In the genomic region with DNA sequence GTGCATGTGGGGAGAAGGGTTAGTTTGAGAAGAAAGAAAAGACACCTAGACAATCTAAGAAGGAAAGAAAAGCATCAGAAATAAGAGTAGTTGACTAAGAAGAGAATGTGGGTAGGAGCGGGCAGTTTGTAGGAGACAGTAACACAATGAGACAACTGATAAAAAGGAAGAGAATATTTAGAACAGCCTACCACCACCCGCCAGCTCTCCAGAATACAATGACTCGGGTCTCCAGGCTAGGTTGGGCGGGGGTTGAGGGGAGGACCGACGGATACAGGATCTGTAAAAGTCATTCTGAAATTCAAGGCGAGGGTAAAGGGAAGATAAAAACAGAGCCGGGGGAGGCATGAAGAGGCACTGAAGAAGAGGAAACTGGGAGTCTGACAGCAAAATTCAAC, we compare ENCODE assay signal across 8 cellular contexts. TPM values are rescaled to one million over a fixed set of nuclear protein-coding genes. Genes with fewer than 3 reads are reported as not detected.
A peak's percentile ranks its signal among the peaks of the same experiment; 100 is the strongest.
DNase-seq lines count a peak whose midpoint lies in the region; ATAC-seq and TF ChIP-seq lines count a peak whose summit lies in the region.

No MANE protein-coding gene starts in this region.

- no peaks in the 10 kb centered on the region for H3K9me3 Mint-ChIP-seq in Caco-2 (ENCODE audit: unreplicated experiment)

- dilution Hi-C loops in mammary epithelial cell (cut with HindIII; ENCODE audit: low sequenced_read_pairs) = no loop called here

- peaks cover 34% of the 10 kb centered on the region for H3K4me1 ChIP-seq in Caco-2
- H3K4me1 ChIP-seq in mammary epithelial cell (ENCODE audit: insufficient read depth, low read length) = peaks cover 12% of the 10 kb centered on the region

- H4K20me1 ChIP-seq in mammary epithelial cell (ENCODE audit: insufficient read depth, low read length) = no peaks in the 10 kb centered on the region

- no peak for ATAC-seq in GM18861 (IDR thresholded peaks at IDR 0.05; ENCODE audit: unreplicated experiment)
- no peak for ATAC-seq in GM19351 (IDR thresholded peaks at IDR 0.05; ENCODE audit: unreplicated experiment)

- DNase-seq in Caco-2 (no peak), NAMALWA (ENCODE audit: low spot score) (peak; percentile 44), mammary epithelial cell (no peak), lower leg skin (ENCODE audit: low spot score in 2 of 2) (no peak), cerebellar nuclear complex (lab: John Stamatoyannopoulos, UW) (no peak)

- H2AFZ ChIP-seq in mammary epithelial cell (ENCODE audit: low read depth, low read length) = peak overlapping the region; percentile 91

- H3K27ac Mint-ChIP-seq in Caco-2 (ENCODE audit: unreplicated experiment) = peak overlapping the region; percentile 87

- H3K27me3 ChIP-seq in Caco-2 (replicated peaks; ENCODE audit: control insufficient read depth, insufficient read depth, low read length) (no peaks in the 10 kb centered on the region), mammary epithelial cell (ENCODE audit: insufficient read depth, low read length) (no peaks in the 10 kb centered on the region)

- H3K79me2 ChIP-seq in mammary epithelial cell (ENCODE audit: insufficient read depth, low read length) = peaks cover 31% of the 10 kb centered on the region

- H3K27ac ChIP-seq in mammary epithelial cell (ENCODE audit: insufficient read depth, low read depth, low read length) (peak overlapping the region; percentile 75), temporal lobe (ENCODE audit: low read depth, low read length) (peak overlapping the region; percentile 95)

- H3K36me3 ChIP-seq in Caco-2 (ENCODE audit: control insufficient read depth, insufficient read depth, low read length) = peaks cover 3% of the 10 kb centered on the region
- no peaks in the 10 kb centered on the region for H3K36me3 ChIP-seq in mammary epithelial cell (ENCODE audit: insufficient read depth, low read length)

- intact Hi-C loops in Caco-2 (cut with micrococcal nuclease; ENCODE audit: unreplicated experiment) (loop anchor here (2.0 to 5.0 kb wide), 2 partner anchors 22 to 35 kb away; partner anchors contain the start of genes CLIC1 and LY6G5C), mammary epithelial cell (cut with micrococcal nuclease) (loop anchor here (2.0 to 5.0 kb wide), 2 partner anchors 32 to 50 kb away; no protein-coding TSS in a partner anchor), lower leg skin (cut with DNase I; ENCODE audit: low total_unique reads) (no loop called here)

- BruUV-seq in Caco-2 (replicated peaks; lab: Mats Ljungman, UMichigan) (no TSS peak), mammary epithelial cell (replicated peaks; lab: Mats Ljungman, UMichigan) (TSS peak; percentile 36)

- POLR2A ChIA-PET in Caco-2 (lab: Charles Lee) = interaction anchor here (1.2 to 1.7 kb wide), 8 partner anchors 11 to 160 kb away, joined by 3 to 11 read pairs (median 4); partner anchors contain the start of genes CLIC1, HSPA1A, HSPA1L and NEU1

- no peaks in the 10 kb centered on the region for H3K27me3 Mint-ChIP-seq in Caco-2 (ENCODE audit: insufficient read depth, unreplicated experiment)

- 6% methylated on average over 8 of the region's 8 CpGs for WGBS in mammary epithelial cell (ENCODE audit: low coverage, missing lambda C conversion rate)
- WGBS in lower leg skin, 2 donors = 0 to 1% methylated on average over 8 of the region's 8 CpGs

- TF ChIP-seq CTCF in Caco-2 (IDR thresholded peaks at IDR 0.05; ENCODE audit: insufficient read depth in 1 of 2, low read depth in 1 of 2, low read length in 1 of 2, severe bottlenecking in 1 of 2, unreplicated experiment in 1 of 2) (no peak), mammary epithelial cell (conservative IDR thresholded peaks at IDR 0.05 in 1 of 2, IDR thresholded peaks at IDR 0.05 in 1 of 2; ENCODE audit: extremely low read depth in 1 of 2, insufficient read depth in 1 of 2, low read depth in 1 of 2, low read length in 2 of 2) (no peak), lower leg skin (IDR thresholded peaks at IDR 0.05) (no peak)

- peaks cover 16% of the 10 kb centered on the region for H3K4me1 Mint-ChIP-seq in Caco-2 (ENCODE audit: low read depth, unreplicated experiment)

- H3K9me3 ChIP-seq in Caco-2 (no peaks in the 10 kb centered on the region), mammary epithelial cell (replicated peaks; ENCODE audit: insufficient read depth, low read length) (no peaks in the 10 kb centered on the region)

- H3K36me3 Mint-ChIP-seq in Caco-2 (ENCODE audit: insufficient read depth, unreplicated experiment) = peaks cover 24% of the 10 kb centered on the region

- peak overlapping the region; percentile 50 for H3K4me3 ChIP-seq in Caco-2 (ENCODE audit: low read depth, low read length)
- H3K4me3 ChIP-seq in mammary epithelial cell (replicated peaks in 1 of 3; ENCODE audit: insufficient read depth in 1 of 3, low read depth in 2 of 3, low read length in 3 of 3) = peak overlapping the region; percentile 70 to 91 (median 80)
- peak overlapping the region; percentile 73 for H3K4me3 ChIP-seq in lower leg skin (ENCODE audit: low read depth, poor library complexity, severe bottlenecking)

- no peak for TF ChIP-seq POLR2A in lower leg skin (IDR thresholded peaks at IDR 0.05)

- CTCF ChIA-PET in Caco-2 (lab: Charles Lee) = interaction anchor here (0.9 to 1.2 kb wide), 5 partner anchors 22 to 104 kb away, joined by 3 to 7 read pairs (median 3); partner anchors contain the start of genes CSNK2B and LSM2
- CTCF ChIA-PET in mammary epithelial cell (lab: Charles Lee; ENCODE audit: low non-redundant PET) = no interaction called here

- H3K9ac ChIP-seq in mammary epithelial cell (ENCODE audit: insufficient read depth, low read length) = peak overlapping the region; percentile 73

- peak overlapping the region; percentile 85 for H3K4me2 ChIP-seq in mammary epithelial cell (ENCODE audit: insufficient read depth, low read depth, low read length)

- peak overlapping the region; percentile 91 for H3K4me3 Mint-ChIP-seq in Caco-2 (ENCODE audit: unreplicated experiment)

- in situ Hi-C loops in mammary epithelial cell (cut with MboI; ENCODE audit: low sequenced_read_pairs in 2 of 2) = no loop called here

RNA-seq across cellular contexts. Expression of gene ABHD16A, which starts 0.7 kb away (rescaled TPM):
- total RNA-seq in Caco-2 (2022) (62.7 and 63.2 TPM in 2 replicates), mammary epithelial cell (10 to 100 TPM; 24.2 to 24.8 TPM), lower leg skin (10 to 100 TPM; 49.9 to 61.8 (median 52.0) TPM), temporal lobe (40.3 TPM)
- 21.1 TPM for polyA plus RNA-seq in mammary epithelial cell
- polyA minus RNA-seq in mammary epithelial cell = 8.5 TPM

RNA-seq across cellular contexts. Expression of gene LY6G6F, which starts 4.2 kb away (rescaled TPM):
- total RNA-seq in Caco-2 (2022) = not detected in 2 replicates
- total RNA-seq in mammary epithelial cell = not detected
- polyA plus RNA-seq in mammary epithelial cell = not detected
- polyA minus RNA-seq in mammary epithelial cell = not detected
- total RNA-seq in lower leg skin = not detected
- total RNA-seq in temporal lobe = not detected

RNA-seq across cellular contexts. Expression of gene LY6G6D, which starts 12.7 kb away (rescaled TPM):
- total RNA-seq in Caco-2 (2022) (not detected in 2 replicates), mammary epithelial cell (not detected), lower leg skin (1 to 10 TPM in 1 of 4 donors, not detected in 3; 9.5 TPM), temporal lobe (0.74 TPM)
- not detected for polyA plus RNA-seq in mammary epithelial cell
- not detected for polyA minus RNA-seq in mammary epithelial cell

RNA-seq across cellular contexts. Expression of gene LY6G6C, which starts 19.1 kb away (rescaled TPM):
- total RNA-seq in Caco-2 (2022) (0.88 and 1.3 TPM in 2 replicates), mammary epithelial cell (under 1 TPM in 1 of 2 donors, not detected in 1; 0.45 TPM), lower leg skin (100 to 1,000 TPM; 189 to 513 (median 237) TPM), temporal lobe (0.25 TPM)
- 0.56 TPM for polyA plus RNA-seq in mammary epithelial cell
- polyA minus RNA-seq in mammary epithelial cell = not detected

RNA-seq across cellular contexts. Expression of gene MPIG6B, which starts 20.8 kb away (rescaled TPM):
- total RNA-seq in Caco-2 (2022) (not detected in 2 replicates), mammary epithelial cell (not detected), lower leg skin (10 to 100 TPM in 1 of 4 donors, 1 to 10 TPM in 3; 6.0 to 10.5 (median 7.9) TPM), temporal lobe (not detected)
- polyA plus RNA-seq in mammary epithelial cell = 0.09 TPM
- polyA minus RNA-seq in mammary epithelial cell = not detected
